In the genomic region with DNA sequence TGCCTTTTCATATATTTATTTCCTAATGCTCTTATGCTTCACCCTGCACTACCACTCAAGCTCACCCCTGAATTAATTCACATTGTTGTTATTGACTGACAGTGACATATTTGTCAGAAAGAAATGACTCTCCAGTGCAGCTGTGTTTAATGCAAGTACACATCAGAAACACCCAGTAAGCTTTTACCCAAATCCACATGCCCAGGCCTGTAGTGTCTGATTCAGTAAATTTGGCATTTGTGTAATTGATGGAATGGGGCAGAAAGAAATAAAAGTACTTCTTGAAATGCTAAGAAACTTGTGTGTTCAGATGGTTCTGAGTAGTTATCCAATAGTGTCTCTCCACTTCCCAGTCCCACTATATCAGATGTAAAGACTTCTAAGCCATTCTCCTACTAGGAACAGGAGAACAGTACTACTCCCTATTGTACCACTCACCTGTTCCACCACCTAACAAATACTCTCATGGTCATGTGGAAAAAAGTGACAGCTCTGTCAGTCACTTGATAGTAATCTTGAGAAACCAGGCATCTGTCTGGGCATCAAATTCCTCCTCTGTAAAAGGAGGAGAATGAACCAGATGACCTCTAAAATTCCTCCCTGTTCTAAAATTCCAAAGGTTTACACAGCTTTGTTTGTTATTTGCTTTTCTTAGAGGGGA, we compare ENCODE assay signal across 20 cellular contexts.
"Had no signal": no experiment of that assay in that cellular context is flagged by ENCODE, and none has a peak within 500 bp of the region (broad histone marks: within the 10 kb centered on the region; RNA-seq: fewer than 3 reads in every experiment).

No MANE protein-coding gene starts in this region.

- DNase-seq: activated B cell treated with CpG ODN at 0.5 μM for 24 hours; activated CD4-positive, alpha-beta memory T cell treated with anti-CD3 and anti-CD28 coated beads for 36 hours; activated CD4-positive, alpha-beta T cell treated with anti-CD3 and anti-CD28 coated beads, Interleukin-2, amount 10 ng/mL, durations not matched to agents 7 days and 5 days; activated CD8-positive, alpha-beta memory T cell treated with anti-CD3 and anti-CD28 coated beads for 24 hours; activated effector memory CD4-positive, alpha-beta T cell treated with anti-CD3 and anti-CD28 coated beads, Interleukin-2, amount 50 U/mL, for 16 hours; activated naive CD4-positive, alpha-beta T cell treated with Interleukin-2 at 50 U/mL for 16 hours; activated naive CD8-positive, alpha-beta T cell treated with anti-CD3 and anti-CD28 coated beads, Interleukin-2, amount 50 U/mL, for 24 hours; activated T-cell treated with anti-CD3 and anti-CD28 coated beads, Interleukin-2, amount 50 U/mL, for 4 hours; amygdala; KG1; NCI-H1092; NCI-H1436 treated with DMSO at 0.1 percent for 48 hours; NCI-H187; NCI-H345; NCI-H510A; PC-3; SHP77; T-helper 2 cell; T1000 had no signal

- ATAC-seq: activated naive CD4-positive, alpha-beta T cell treated with anti-CD3 and anti-CD28 coated beads, Interleukin-2, amount 50 U/mL, for 72 hours; activated naive CD8-positive, alpha-beta T cell treated with anti-CD3 and anti-CD28 coated beads, Interleukin-2, amount 50 U/mL, for 24 hours; activated T-cell treated with anti-CD3 and anti-CD28 coated beads, Interleukin-2, amount 50 U/mL, for 4 hours; PC-3 had no signal
